In genomic region chr2:11633923-11634478, GRCh38 we compare ENCODE assay signal across 34 cellular contexts. TPM values are rescaled to one million over a fixed set of nuclear protein-coding genes. Genes with fewer than 3 reads are reported as not detected.
"Had no signal": no experiment of that assay in that cellular context is flagged by ENCODE, and none has a peak within 500 bp of the region (broad histone marks: within the 10 kb centered on the region; RNA-seq: fewer than 3 reads in every experiment).

No MANE protein-coding gene starts in this region.

- H3K36me3 Mint-ChIP-seq: memory B cell; naive thymus-derived CD4-positive, alpha-beta T cell; natural killer cell treated with Interleukin-12 subunit alpha and Interleukin-12 subunit beta and Interleukin-15 and Interleukin-18, amount 100 ng/mL, for 72 hours; stimulated activated naive B cell treated with anti-CD40 and anti-IgM and Interleukin-4, amounts not matched to agents 10 μg/mL and 1 μg/mL and 100 μg/mL, for 72 hours had no signal

- H3K27me3 Mint-ChIP-seq: natural killer cell treated with Interleukin-12 subunit alpha and Interleukin-12 subunit beta and Interleukin-15 and Interleukin-18, amount 100 ng/mL, for 72 hours had no signal

- H3K36me3 ChIP-seq: neutrophil, upper lobe of right lung had no signal

- H3K27ac Mint-ChIP-seq: memory B cell; naive thymus-derived CD4-positive, alpha-beta T cell; natural killer cell treated with Interleukin-12 subunit alpha and Interleukin-12 subunit beta and Interleukin-15 and Interleukin-18, amount 100 ng/mL, for 72 hours; stimulated activated naive B cell treated with anti-CD40 and anti-IgM and Interleukin-4, amounts not matched to agents 10 μg/mL and 1 μg/mL and 100 μg/mL, for 72 hours had no signal

- H3K4me2 ChIP-seq: hepatocyte, smooth muscle cell had no signal

- H3K4me3 ChIP-seq: heart right ventricle, hepatocyte, left ventricle myocardium inferior, mucosa of descending colon, ovary, prostate gland, smooth muscle cell, stomach, testis, tibial artery, upper lobe of right lung had no signal

- H3K27me3 ChIP-seq: heart right ventricle, hepatocyte, neutrophil, ovary, stomach, testis, tibial artery, upper lobe of right lung had no signal

- H3K4me1 Mint-ChIP-seq: memory B cell; naive thymus-derived CD4-positive, alpha-beta T cell; stimulated activated naive B cell treated with anti-CD40 and anti-IgM and Interleukin-4, amounts not matched to agents 10 μg/mL and 1 μg/mL and 100 μg/mL, for 72 hours had no signal

- H3K9me3 ChIP-seq: heart right ventricle, left ventricle myocardium inferior, mucosa of descending colon, neutrophil, ovary, prostate gland, stomach, testis, tibial artery, upper lobe of right lung had no signal

- H2AFZ ChIP-seq: hepatocyte had no signal

- H3K27ac ChIP-seq: heart right ventricle, hepatocyte, left ventricle myocardium inferior, neutrophil, ovary, prostate gland, stomach, testis, tibial artery, upper lobe of right lung had no signal

- H3K4me3 Mint-ChIP-seq: memory B cell; naive thymus-derived CD4-positive, alpha-beta T cell; natural killer cell treated with Interleukin-12 subunit alpha and Interleukin-12 subunit beta and Interleukin-15 and Interleukin-18, amount 100 ng/mL, for 72 hours; stimulated activated naive B cell treated with anti-CD40 and anti-IgM and Interleukin-4, amounts not matched to agents 10 μg/mL and 1 μg/mL and 100 μg/mL, for 72 hours had no signal

- H3K4me1 ChIP-seq: heart right ventricle, left ventricle myocardium inferior, prostate gland, stomach, testis, tibial artery, upper lobe of right lung had no signal

- H3K79me2 ChIP-seq: hepatocyte had no signal

- H3K9me3 Mint-ChIP-seq: memory B cell; natural killer cell treated with Interleukin-12 subunit alpha and Interleukin-12 subunit beta and Interleukin-15 and Interleukin-18, amount 100 ng/mL, for 72 hours; stimulated activated naive B cell treated with anti-CD40 and anti-IgM and Interleukin-4, amounts not matched to agents 10 μg/mL and 1 μg/mL and 100 μg/mL, for 72 hours had no signal

- DNase-seq: heart right ventricle; islet precursor cell; left ventricle myocardium inferior; midbrain; mucosa of descending colon; naive thymus-derived CD4-positive, alpha-beta T cell; occipital lobe; ovary; retina; right cardiac atrium; stimulated activated CD4-positive, alpha-beta T cell treated with anti-CD3 and anti-CD28 coated beads, Interleukin-12 subunit alpha, Interleukin-12 subunit beta, amount 100 ng/mL, for 4 hours; stimulated activated CD4-positive, alpha-beta T cell treated with anti-CD3 and anti-CD28 coated beads, Interleukin-15, amount 100 ng/mL, for 24 hours; stimulated activated CD4-positive, alpha-beta T cell treated with anti-CD3 and anti-CD28 coated beads, Interleukin-2, amount 100 ng/mL, for 24 hours; stimulated activated CD4-positive, alpha-beta T cell treated with anti-CD3 and anti-CD28 coated beads, Interleukin-4, amount 100 ng/mL, for 1 hour; stimulated activated naive B cell treated with anti-CD40 and anti-IgM and Interleukin-4, amounts not matched to agents 10 μg/mL and 1 μg/mL and 100 μg/mL, for 72 hours; stimulated activated naive CD8-positive, alpha-beta T cell treated with anti-CD3 and anti-CD28 coated beads, Interleukin-15, Interleukin-2, amounts not matched to agents 100 U/mL and 50 U/mL, for 24 hours; stomach; testis; tibial artery; trophoblast cell; upper lobe of right lung had no signal

RNA-seq across cellular contexts. Expression of gene NTSR2, which starts 36.0 kb away (rescaled TPM):
- total RNA-seq: hepatocyte; kidney epithelial cell; left ventricle myocardium inferior; lower leg skin; lung microvascular endothelial cell; mesenteric fat pad; mucosa of descending colon; myocyte; naive thymus-derived CD4-positive, alpha-beta T cell; natural killer cell treated with Interleukin-12 subunit alpha and Interleukin-12 subunit beta and Interleukin-15 and Interleukin-18, amount 100 ng/mL, for 72 hours; skeletal muscle tissue; smooth muscle cell; stomach; upper lobe of right lung had no signal
- polyA plus RNA-seq: naive thymus-derived CD4-positive, alpha-beta T cell; neural cell; smooth muscle cell; stomach had no signal
